Comparison of ENCODE assay signal across 14 cellular contexts in genomic region chr5:35773936-35774335, GRCh38.
DNase-seq lines count a peak whose midpoint lies in the region; ATAC-seq and TF ChIP-seq lines count a peak whose summit lies in the region.
"Had no signal": no experiment of that assay in that cellular context is flagged by ENCODE, and none has a peak within 500 bp of the region (broad histone marks: within the 10 kb centered on the region; RNA-seq: fewer than 3 reads in every experiment).

No MANE protein-coding gene starts in this region.

- intact Hi-C loops in activated CD4-positive, alpha-beta T cell treated with anti-CD3 and anti-CD28 coated beads for 36 hours (cut with DNase I, micrococcal nuclease) = loop anchor here (1.0 to 5.0 kb wide), 6 partner anchors 33 to 297 kb away; no protein-coding TSS in a partner anchor
- intact Hi-C loops in ovary (cut with DNase I) = loop anchor here in 1 of 4 donors (10.0 kb wide), 1 partner anchor 151 kb away; no protein-coding TSS in a partner anchor

- no peaks in the 10 kb centered on the region for H3K36me3 ChIP-seq in ovary
- H3K36me3 ChIP-seq: prostate gland had no signal

- H3K27me3 Mint-ChIP-seq in activated CD4-positive, alpha-beta T cell treated with anti-CD3 and anti-CD28 coated beads for 36 hours = no peaks in the 10 kb centered on the region
- no peaks in the 10 kb centered on the region for H3K27me3 Mint-ChIP-seq in activated CD4-positive, alpha-beta memory T cell treated with anti-CD3 and anti-CD28 coated beads, Interleukin-2, amount 10 ng/mL, durations not matched to agents 7 days and 5 days

- no peak overlapping the region for H3K27ac ChIP-seq in ovary
- H3K27ac ChIP-seq: foreskin keratinocyte, prostate gland had no signal

- no peaks in the 10 kb centered on the region for H3K4me1 ChIP-seq in ovary (ENCODE audit: insufficient read depth)
- H3K4me1 ChIP-seq: foreskin keratinocyte, prostate gland had no signal

- H3K4me1 Mint-ChIP-seq in activated CD4-positive, alpha-beta T cell treated with anti-CD3 and anti-CD28 coated beads for 36 hours = peaks cover 71% of the 10 kb centered on the region
- peaks cover 54% of the 10 kb centered on the region for H3K4me1 Mint-ChIP-seq in activated CD4-positive, alpha-beta memory T cell treated with anti-CD3 and anti-CD28 coated beads, Interleukin-2, amount 10 ng/mL, durations not matched to agents 7 days and 5 days

- H3K4me3 ChIP-seq in fibroblast of mammary gland (ENCODE audit: control insufficient read depth, low read depth, low read length) (no peak overlapping the region), ovary (no peak overlapping the region)
- H3K4me3 ChIP-seq: prostate gland had no signal

- no peaks in the 10 kb centered on the region for H3K27me3 ChIP-seq in ovary
- H3K27me3 ChIP-seq: foreskin keratinocyte had no signal

- no peak for TF ChIP-seq POLR2A in ovary (IDR thresholded peaks at IDR 0.05)

- TF ChIP-seq CTCF in fibroblast of mammary gland (conservative IDR thresholded peaks at IDR 0.05; ENCODE audit: control insufficient read depth, insufficient read depth, low read depth, low read length) (no peak), ovary (IDR thresholded peaks at IDR 0.05) (no peak)

- peaks cover 12% of the 10 kb centered on the region for H3K36me3 Mint-ChIP-seq in activated CD4-positive, alpha-beta T cell treated with anti-CD3 and anti-CD28 coated beads for 36 hours (ENCODE audit: low read depth)
- H3K36me3 Mint-ChIP-seq in activated CD4-positive, alpha-beta memory T cell treated with anti-CD3 and anti-CD28 coated beads, Interleukin-2, amount 10 ng/mL, durations not matched to agents 7 days and 5 days (ENCODE audit: low read depth) = peaks cover 14% of the 10 kb centered on the region
- H3K36me3 Mint-ChIP-seq: natural killer cell had no signal

- TF ChIP-seq EP300 in ovary (IDR thresholded peaks at IDR 0.05) = no peak

- peaks cover 5% of the 10 kb centered on the region for H3K9me3 Mint-ChIP-seq in activated CD4-positive, alpha-beta T cell treated with anti-CD3 and anti-CD28 coated beads for 36 hours (ENCODE audit: low read depth)
- H3K9me3 Mint-ChIP-seq in activated CD4-positive, alpha-beta memory T cell treated with anti-CD3 and anti-CD28 coated beads, Interleukin-2, amount 10 ng/mL, durations not matched to agents 7 days and 5 days = no peaks in the 10 kb centered on the region
- H3K9me3 Mint-ChIP-seq: natural killer cell had no signal

- WGBS in ovary, 3 donors = 71 to 81% (median 81%) methylated on average over 5 of the region's 5 CpGs

- POLR2A ChIA-PET in activated CD4-positive, alpha-beta T cell treated with anti-CD3 and anti-CD28 coated beads for 36 hours (lab: Charles Lee) = no interaction called here
- POLR2A ChIA-PET in activated CD4-positive, alpha-beta memory T cell treated with anti-CD3 and anti-CD28 coated beads, Interleukin-2, amount 10 ng/mL, durations not matched to agents 7 days and 5 days (lab: Charles Lee) = no interaction called here

- H3K9me3 ChIP-seq in ovary = no peaks in the 10 kb centered on the region
- H3K9me3 ChIP-seq: prostate gland had no signal

- peak overlapping the region; percentile 78 for H3K27ac Mint-ChIP-seq in activated CD4-positive, alpha-beta T cell treated with anti-CD3 and anti-CD28 coated beads for 36 hours
- peak overlapping the region; percentile 72 for H3K27ac Mint-ChIP-seq in activated CD4-positive, alpha-beta memory T cell treated with anti-CD3 and anti-CD28 coated beads, Interleukin-2, amount 10 ng/mL, durations not matched to agents 7 days and 5 days
- H3K27ac Mint-ChIP-seq: natural killer cell had no signal

- CTCF ChIA-PET in activated CD4-positive, alpha-beta T cell treated with anti-CD3 and anti-CD28 coated beads for 36 hours (lab: Charles Lee) = interaction anchor here (0.7 kb wide), 2 partner anchors 20 to 76 kb away, joined by 3 to 4 read pairs; no protein-coding TSS in a partner anchor
- CTCF ChIA-PET in activated CD4-positive, alpha-beta memory T cell treated with anti-CD3 and anti-CD28 coated beads, Interleukin-2, amount 10 ng/mL, durations not matched to agents 7 days and 5 days (lab: Charles Lee) = no interaction called here

- DNase-seq in activated CD4-positive, alpha-beta T cell treated with anti-CD3 and anti-CD28 coated beads for 36 hours = peak; percentile 60
- no peak for DNase-seq in activated CD4-positive, alpha-beta T cell treated with anti-CD3 and anti-CD28 coated beads for 1 hour
- DNase-seq in ELR (ENCODE audit: low read depth) (peak; percentile 60), fibroblast of mammary gland (ENCODE audit: low read depth) (peak; percentile 93), ovary (no peak), superior temporal gyrus (ENCODE audit: extremely low spot score) (no peak), foreskin melanocyte (no peak)
- DNase-seq in activated CD4-positive, alpha-beta memory T cell treated with anti-CD3 and anti-CD28 coated beads, Interleukin-2, amount 10 ng/mL, durations not matched to agents 7 days and 5 days = peak; percentile 36
- DNase-seq: 8988T, dermis blood vessel endothelial cell, foreskin keratinocyte, Karpas-422, natural killer cell had no signal

- peak; percentile 89 for ATAC-seq in activated CD4-positive, alpha-beta T cell treated with anti-CD3 and anti-CD28 coated beads for 36 hours
- ATAC-seq: foreskin keratinocyte, natural killer cell had no signal

- H3K4me3 Mint-ChIP-seq in activated CD4-positive, alpha-beta T cell treated with anti-CD3 and anti-CD28 coated beads for 36 hours = no peak overlapping the region
- peak overlapping the region; percentile 1 for H3K4me3 Mint-ChIP-seq in activated CD4-positive, alpha-beta memory T cell treated with anti-CD3 and anti-CD28 coated beads, Interleukin-2, amount 10 ng/mL, durations not matched to agents 7 days and 5 days
- H3K4me3 Mint-ChIP-seq: natural killer cell had no signal

Comparison
In these comparisons a context has a peak if more than half of its experiments do, and no peak if none do; other contexts are left out.
1. DNase-seq: peak in activated CD4-positive, alpha-beta T cell treated with anti-CD3 and anti-CD28 coated beads for 36 hours (single experiment), ELR (single experiment), activated CD4-positive, alpha-beta memory T cell treated with anti-CD3 and anti-CD28 coated beads, Interleukin-2, amount 10 ng/mL, durations not matched to agents 7 days and 5 days (single experiment) and fibroblast of mammary gland (single experiment); none in activated CD4-positive, alpha-beta T cell treated with anti-CD3 and anti-CD28 coated beads for 1 hour (single experiment), ovary (0 of 5), superior temporal gyrus (single experiment) and foreskin melanocyte (single experiment).